1 cellular context compared by ENCODE assay signal in genomic region chr22:17477401-17477833, GRCh38.
TF ChIP-seq lines count a peak whose summit lies in the region.

No MANE protein-coding gene starts in this region.

TF ChIP-seq in K562, 482 proteins besides CTCF, POLR2A, EP300 and RAD21 (continued from another document):
- TF ChIP-seq RAD51 (IDR thresholded peaks at IDR 0.05; ENCODE audit: borderline replicate concordance, low read depth) = peak; percentile 29; the same call in 1 of the 2 replicates
- peak; percentile 37; the same call in 1 of the 2 replicates for TF ChIP-seq HES1 (IDR thresholded peaks at IDR 0.05; ENCODE audit: low read depth)
- peak; percentile 47; the same call in 1 of the 2 replicates for TF ChIP-seq TOE1 (IDR thresholded peaks at IDR 0.05; ENCODE audit: borderline replicate concordance)
- TF ChIP-seq TOE1 (CRISPR knock-in tag; IDR thresholded peaks at IDR 0.05; ENCODE audit: borderline replicate concordance, low read depth) = no peak
- peak in 1 of 2 experiments; percentile 71; a peak in 2 of 4 replicates for TF ChIP-seq RCOR1 (IDR thresholded peaks at IDR 0.05; ENCODE audit: borderline replicate concordance in 1 of 2, low read depth in 2 of 2, low read length in 2 of 2)
- no peak for TF ChIP-seq CBX5 (IDR thresholded peaks at IDR 0.05; ENCODE audit: borderline replicate concordance, low read depth)
TF ChIP-seq in K562: peak in this region for 14.
